In genomic region chr2:208363485-208363884, GRCh38 we compare ENCODE assay signal across 1 cellular context.
A peak's percentile ranks its signal among the peaks of the same experiment; 100 is the strongest.
TF ChIP-seq lines count a peak whose summit lies in the region.

No MANE protein-coding gene starts in this region.

TF ChIP-seq in SK-N-SH, 30 proteins besides CTCF, POLR2A, EP300 and RAD21 (continued from another document):
- TF ChIP-seq TAF1 (IDR thresholded peaks at IDR 0.05; ENCODE audit: borderline replicate concordance, low read depth, low read length) (no peak), RFX5 (IDR thresholded peaks at IDR 0.05; ENCODE audit: low read length) (no peak), MXI1 (IDR thresholded peaks at IDR 0.05; ENCODE audit: low read depth, low read length) (no peak), NFIC (IDR thresholded peaks at IDR 0.05; ENCODE audit: borderline replicate concordance) (peak; percentile 82), FOSL2 (IDR thresholded peaks at IDR 0.05; ENCODE audit: borderline replicate concordance, low read depth) (peak; percentile 95), JUND (IDR thresholded peaks at IDR 0.05) (peak; percentile 98), SIN3A (IDR thresholded peaks at IDR 0.05; ENCODE audit: borderline replicate concordance, low read depth, low read length) (no peak), ELF1 (IDR thresholded peaks at IDR 0.05) (0 out of 2 replicates have a peak, but pooled peaks have one; percentile 10), GATA2 (CRISPR knock-in tag; IDR thresholded peaks at IDR 0.05) (no peak), PBX3 (IDR thresholded peaks at IDR 0.05) (peak; percentile 93), ZBTB33 (IDR thresholded peaks at IDR 0.05; ENCODE audit: borderline replicate concordance, low read depth) (no peak)
